ENCODE assay signal across 10 cellular contexts in genomic region chr5:56350595-56351170, GRCh38.
DNase-seq lines count a peak whose midpoint lies in the region; ATAC-seq, FAIRE-seq and TF ChIP-seq lines count a peak whose summit lies in the region.
"Had no signal": no experiment of that assay in that cellular context is flagged by ENCODE, and none has a peak within 500 bp of the region (broad histone marks: within the 10 kb centered on the region; RNA-seq: fewer than 3 reads in every experiment).

No MANE protein-coding gene starts in this region.

- no peak overlapping the region for H3K4me3 ChIP-seq in GM12878
- H3K4me3 ChIP-seq in esophagus muscularis mucosa = no peak overlapping the region

- SMC1A ChIA-PET in GM12878 (lab: Charles Lee; ENCODE audit: uncharacterized antibody, unreplicated experiment) = interaction anchor here (1.0 to 1.3 kb wide), 4 partner anchors 19 to 65 kb away, joined by 3 to 5 read pairs (median 4); no protein-coding TSS in a partner anchor

- no peak for TF ChIP-seq POLR2A in GM12878 (IDR thresholded peaks at IDR 0.05; ENCODE audit: low read depth, low read length)
- no peak for TF ChIP-seq POLR2A in esophagus muscularis mucosa (IDR thresholded peaks at IDR 0.05; ENCODE audit: low read depth)

- POLR2A ChIA-PET in GM12878 (lab: Charles Lee) = no interaction called here

- ATAC-seq in GM12878 (peak; percentile 34), GM18861 (IDR thresholded peaks at IDR 0.05; ENCODE audit: unreplicated experiment) (no peak)

- H3K79me2 ChIP-seq in GM12878 (ENCODE audit: control insufficient read depth, insufficient read depth, low read length) = no peaks in the 10 kb centered on the region

- H4K20me1 ChIP-seq in GM12878 (ENCODE audit: control insufficient read depth, insufficient read depth) = no peaks in the 10 kb centered on the region

- no peaks in the 10 kb centered on the region; the same call in 2 of the 3 replicates for H3K9me3 ChIP-seq in GM12878 (replicated peaks; ENCODE audit: control insufficient read depth, insufficient read depth, low read length)
- H3K9me3 ChIP-seq in esophagus muscularis mucosa = no peaks in the 10 kb centered on the region

- H3K27me3 Mint-ChIP-seq in activated naive CD4-positive, alpha-beta T cell treated with anti-CD3 and anti-CD28 coated beads, Interleukin-2, amount 50 U/mL, for 24 hours = no peaks in the 10 kb centered on the region
- H3K27me3 Mint-ChIP-seq: IgD-negative memory B cell had no signal

- in situ Hi-C loops in GM12878 (cut with MboI) = no loop called here

- no peak for TF ChIP-seq CTCF in GM12878 (IDR thresholded peaks at IDR 0.05 in 2 of 3, conservative IDR thresholded peaks at IDR 0.05 in 1 of 3; ENCODE audit: control insufficient read depth in 2 of 3, extremely low read depth in 1 of 3, insufficient read depth in 1 of 3, low read depth in 3 of 3, low read length in 3 of 3)
- TF ChIP-seq CTCF in esophagus muscularis mucosa (IDR thresholded peaks at IDR 0.05) = no peak

- peaks cover 28% of the 10 kb centered on the region for H3K4me1 Mint-ChIP-seq in activated naive CD4-positive, alpha-beta T cell treated with anti-CD3 and anti-CD28 coated beads, Interleukin-2, amount 50 U/mL, for 24 hours

- TF ChIP-seq EP300 in GM12878 (IDR thresholded peaks at IDR 0.05; ENCODE audit: borderline replicate concordance in 1 of 2, control insufficient read depth in 1 of 2, low read depth in 2 of 2, low read length in 2 of 2) (no peak), esophagus muscularis mucosa (IDR thresholded peaks at IDR 0.05) (no peak)

- no peak for DNase-seq in activated naive CD4-positive, alpha-beta T cell treated with anti-CD3 and anti-CD28 coated beads, Interleukin-2, amount 50 U/mL, for 16 hours
- DNase-seq in GM12878 (ENCODE audit: low read depth, low spot score) (no peak), kidney glomerular epithelial cell (lab: John Stamatoyannopoulos, UW) (peak; percentile 100), caudate nucleus (lab: John Stamatoyannopoulos, UW) (no peak), esophagus muscularis mucosa (ENCODE audit: extremely low spot score) (no peak)
- DNase-seq in stimulated activated CD4-positive, alpha-beta T cell treated with anti-CD3 and anti-CD28 coated beads, Interleukin-2, amount 100 ng/mL, for 24 hours = no peak

- H3K27ac Mint-ChIP-seq in activated naive CD4-positive, alpha-beta T cell treated with anti-CD3 and anti-CD28 coated beads, Interleukin-2, amount 50 U/mL, for 24 hours = peak overlapping the region; percentile 43

- H3K4me1 ChIP-seq in GM12878 (ENCODE audit: control insufficient read depth, insufficient read depth, low read length) (no peaks in the 10 kb centered on the region), esophagus muscularis mucosa (peaks cover 10 to 19% (median 14%) of the 10 kb centered on the region in 4 donors)

- CTCF ChIA-PET in GM12878 (lab: Yijun Ruan, JAX) = interaction anchor here (0.5 to 1.6 kb wide), 2 partner anchors 546 to 1972 kb away, joined by 3 to 4 read pairs; no protein-coding TSS in a partner anchor

- no peak for FAIRE-seq in GM12878 (lab: Jason Lieb, UNC)
- FAIRE-seq: G401.6 had no signal

- no peak overlapping the region for H3K4me2 ChIP-seq in GM12878 (ENCODE audit: control insufficient read depth, insufficient read depth)

- H2AFZ ChIP-seq in GM12878 (ENCODE audit: control insufficient read depth, low read depth, low read length) = no peak overlapping the region

- H3K27ac ChIP-seq in GM12878 (ENCODE audit: control insufficient read depth, insufficient read depth) (no peak overlapping the region), caudate nucleus (ENCODE audit: low read depth, low read length) (no peak overlapping the region), esophagus muscularis mucosa (replicated peaks in 1 of 4) (peak overlapping the region in 1 of 4 donors; percentile 14)

- no peak overlapping the region for H3K9ac ChIP-seq in GM12878 (ENCODE audit: control insufficient read depth, insufficient read depth, low read length)

- H3K36me3 ChIP-seq in GM12878 (ENCODE audit: control insufficient read depth in 2 of 2, insufficient read depth in 2 of 2, low read length in 1 of 2) (no peaks in the 10 kb centered on the region), esophagus muscularis mucosa (no peaks in the 10 kb centered on the region)

- no TSS peak for BruUV-seq in GM12878 (replicated peaks; lab: Mats Ljungman, UMichigan)

- H3K36me3 Mint-ChIP-seq in activated naive CD4-positive, alpha-beta T cell treated with anti-CD3 and anti-CD28 coated beads, Interleukin-2, amount 50 U/mL, for 24 hours = no peaks in the 10 kb centered on the region
- H3K36me3 Mint-ChIP-seq: IgD-negative memory B cell had no signal

- RAD21 ChIA-PET in GM12878 (lab: Charles Lee; ENCODE audit: unreplicated experiment) = interaction anchor here (1.3 kb wide), 1 partner anchor 64 kb away, joined by 4 read pairs; no protein-coding TSS in a partner anchor

- 12% methylated on average over 5 of the region's 5 CpGs for WGBS in GM12878 (ENCODE audit: insufficient coverage, insufficient replicate concordance, low lambda C conversion rate, missing lambda C conversion rate)
- WGBS in esophagus muscularis mucosa = 38% methylated on average over 5 of the region's 5 CpGs

- H3K9me3 Mint-ChIP-seq in activated naive CD4-positive, alpha-beta T cell treated with anti-CD3 and anti-CD28 coated beads, Interleukin-2, amount 50 U/mL, for 24 hours = no peaks in the 10 kb centered on the region

- H3K27me3 ChIP-seq in GM12878 (replicated peaks in 1 of 2; ENCODE audit: control insufficient read depth in 2 of 2, insufficient read depth in 2 of 2, low read length in 1 of 2) = no peaks in the 10 kb centered on the region
- H3K27me3 ChIP-seq in esophagus muscularis mucosa = no peaks in the 10 kb centered on the region

- no peak overlapping the region for H3K4me3 Mint-ChIP-seq in activated naive CD4-positive, alpha-beta T cell treated with anti-CD3 and anti-CD28 coated beads, Interleukin-2, amount 50 U/mL, for 24 hours
- H3K4me3 Mint-ChIP-seq: IgD-negative memory B cell had no signal

- no peak for TF ChIP-seq RAD21 in GM12878 (IDR thresholded peaks at IDR 0.05; ENCODE audit: insufficient read depth, low read depth, low read length)

- intact Hi-C loops in GM12878 (cut with micrococcal nuclease; ENCODE audit: unreplicated experiment) (no loop called here), esophagus muscularis mucosa (cut with DNase I) (no loop called here)

TF ChIP-seq in GM12878, 131 proteins besides CTCF, POLR2A, EP300 and RAD21:
- TF ChIP-seq IRF4 (IDR thresholded peaks at IDR 0.05; ENCODE audit: low read depth, low read length) = no peak
- TF ChIP-seq, protein P1, sequence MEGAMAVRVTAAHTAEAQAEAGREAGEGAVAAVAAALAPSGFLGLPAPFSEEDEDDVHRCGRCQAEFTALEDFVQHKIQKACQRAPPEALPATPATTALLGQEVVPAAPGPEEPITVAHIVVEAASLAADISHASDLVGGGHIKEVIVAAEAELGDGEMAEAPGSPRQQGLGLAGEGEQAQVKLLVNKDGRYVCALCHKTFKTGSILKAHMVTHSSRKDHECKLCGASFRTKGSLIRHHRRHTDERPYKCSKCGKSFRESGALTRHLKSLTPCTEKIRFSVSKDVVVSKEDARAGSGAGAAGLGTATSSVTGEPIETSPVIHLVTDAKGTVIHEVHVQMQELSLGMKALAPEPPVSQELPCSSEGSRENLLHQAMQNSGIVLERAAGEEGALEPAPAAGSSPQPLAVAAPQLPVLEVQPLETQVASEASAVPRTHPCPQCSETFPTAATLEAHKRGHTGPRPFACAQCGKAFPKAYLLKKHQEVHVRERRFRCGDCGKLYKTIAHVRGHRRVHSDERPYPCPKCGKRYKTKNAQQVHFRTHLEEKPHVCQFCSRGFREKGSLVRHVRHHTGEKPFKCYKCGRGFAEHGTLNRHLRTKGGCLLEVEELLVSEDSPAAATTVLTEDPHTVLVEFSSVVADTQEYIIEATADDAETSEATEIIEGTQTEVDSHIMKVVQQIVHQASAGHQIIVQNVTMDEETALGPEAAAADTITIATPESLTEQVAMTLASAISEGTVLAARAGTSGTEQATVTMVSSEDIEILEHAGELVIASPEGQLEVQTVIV (IDR thresholded peaks at IDR 0.05; ENCODE audit: borderline replicate concordance, partially characterized antibody) = no peak
- TF ChIP-seq TAF1 (IDR thresholded peaks at IDR 0.05; ENCODE audit: borderline replicate concordance, low read depth, low read length) = no peak
- no peak for TF ChIP-seq ESRRA (IDR thresholded peaks at IDR 0.05; ENCODE audit: low read length)
- TF ChIP-seq POU2F2 (IDR thresholded peaks at IDR 0.05; ENCODE audit: borderline replicate concordance, low read depth, low read length) = no peak
- no peak for TF ChIP-seq PAX5 (IDR thresholded peaks at IDR 0.05; ENCODE audit: borderline replicate concordance, low read depth, low read length)
- no peak for TF ChIP-seq MYC (IDR thresholded peaks at IDR 0.05; ENCODE audit: insufficient read depth, insufficient read length, insufficient replicate concordance, low read length, severe bottlenecking)
- TF ChIP-seq, protein P2, sequence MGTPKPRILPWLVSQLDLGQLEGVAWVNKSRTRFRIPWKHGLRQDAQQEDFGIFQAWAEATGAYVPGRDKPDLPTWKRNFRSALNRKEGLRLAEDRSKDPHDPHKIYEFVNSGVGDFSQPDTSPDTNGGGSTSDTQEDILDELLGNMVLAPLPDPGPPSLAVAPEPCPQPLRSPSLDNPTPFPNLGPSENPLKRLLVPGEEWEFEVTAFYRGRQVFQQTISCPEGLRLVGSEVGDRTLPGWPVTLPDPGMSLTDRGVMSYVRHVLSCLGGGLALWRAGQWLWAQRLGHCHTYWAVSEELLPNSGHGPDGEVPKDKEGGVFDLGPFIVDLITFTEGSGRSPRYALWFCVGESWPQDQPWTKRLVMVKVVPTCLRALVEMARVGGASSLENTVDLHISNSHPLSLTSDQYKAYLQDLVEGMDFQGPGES (IDR thresholded peaks at IDR 0.05) = no peak
- no peak for TF ChIP-seq RAD51 (IDR thresholded peaks at IDR 0.05)
- no peak for TF ChIP-seq NR2C2 (IDR thresholded peaks at IDR 0.05; ENCODE audit: borderline replicate concordance, control insufficient read depth, insufficient read length, low read depth)
- no peak for TF ChIP-seq ATF7 (IDR thresholded peaks at IDR 0.05; ENCODE audit: low read depth)
- TF ChIP-seq JUND (IDR thresholded peaks at IDR 0.05; ENCODE audit: low read depth, low read length) = no peak
- no peak for TF ChIP-seq MAX (IDR thresholded peaks at IDR 0.05; ENCODE audit: low read depth, low read length)
- no peak for TF ChIP-seq SPI1 (IDR thresholded peaks at IDR 0.05; ENCODE audit: borderline replicate concordance, insufficient read depth, low read depth, low read length)
- TF ChIP-seq RCOR1 (conservative IDR thresholded peaks at IDR 0.05; ENCODE audit: low read depth, low read length) = no peak
